11 cellular contexts compared by ENCODE assay signal in genomic region chr10:46525177-46525823, GRCh38. TPM values are rescaled to one million over a fixed set of nuclear protein-coding genes. Genes with fewer than 3 reads are reported as not detected.
DNase-seq lines count a peak whose midpoint lies in the region; ATAC-seq and TF ChIP-seq lines count a peak whose summit lies in the region.
"Had no signal": no experiment of that assay in that cellular context is flagged by ENCODE, and none has a peak within 500 bp of the region (broad histone marks: within the 10 kb centered on the region; RNA-seq: fewer than 3 reads in every experiment).

No MANE protein-coding gene starts in this region.

- intact Hi-C loops in activated CD8-positive, alpha-beta T cell treated with anti-CD3 and anti-CD28 coated beads for 36 hours (cut with micrococcal nuclease), result no loop called here
- intact Hi-C loops in left colon (cut with DNase I, micrococcal nuclease), result no loop called here

- H3K4me1 Mint-ChIP-seq in activated CD8-positive, alpha-beta T cell treated with anti-CD3 and anti-CD28 coated beads for 36 hours (ENCODE audit: low read depth), result no peaks in the 10 kb centered on the region

- H3K9me3 Mint-ChIP-seq in activated CD8-positive, alpha-beta T cell treated with anti-CD3 and anti-CD28 coated beads for 36 hours, result no peaks in the 10 kb centered on the region

- POLR2A ChIA-PET in activated CD8-positive, alpha-beta T cell treated with anti-CD3 and anti-CD28 coated beads for 36 hours (lab: Charles Lee), result no interaction called here

- peak; percentile 27 for ATAC-seq in activated CD8-positive, alpha-beta T cell treated with anti-CD3 and anti-CD28 coated beads for 36 hours
- ATAC-seq in left colon, result no peak
- ATAC-seq in HG03460 (IDR thresholded peaks at IDR 0.05; ENCODE audit: unreplicated experiment), result no peak
- ATAC-seq in GM21717 (IDR thresholded peaks at IDR 0.05; ENCODE audit: unreplicated experiment), result no peak
- ATAC-seq: mucosa of descending colon had no signal

- CTCF ChIA-PET in activated CD8-positive, alpha-beta T cell treated with anti-CD3 and anti-CD28 coated beads for 36 hours (lab: Charles Lee), result no interaction called here

- no peak overlapping the region for H3K4me3 Mint-ChIP-seq in activated CD8-positive, alpha-beta T cell treated with anti-CD3 and anti-CD28 coated beads for 36 hours

- no peaks in the 10 kb centered on the region for H3K36me3 Mint-ChIP-seq in activated CD8-positive, alpha-beta T cell treated with anti-CD3 and anti-CD28 coated beads for 36 hours (ENCODE audit: low read depth)

- H3K4me3 ChIP-seq in AG09309 (ENCODE audit: control insufficient read depth, low read depth, low read length) (no peak overlapping the region), HFF-Myc (replicated peaks; ENCODE audit: low read depth, low read length) (no peak overlapping the region)
- H3K4me3 ChIP-seq: mucosa of descending colon had no signal

- TF ChIP-seq CTCF in AG09309 (IDR thresholded peaks at IDR 0.05; ENCODE audit: control insufficient read depth, insufficient read depth, low read depth, low read length, missing control alignments) (no peak), HFF-Myc (IDR thresholded peaks at IDR 0.05; ENCODE audit: low read depth, low read length, missing control alignments) (no peak)
- TF ChIP-seq CTCF in activated CD8-positive, alpha-beta T cell treated with anti-CD3 and anti-CD28 coated beads for 36 hours (IDR thresholded peaks at IDR 0.05), result no peak

- no peak overlapping the region for H3K27ac Mint-ChIP-seq in activated CD8-positive, alpha-beta T cell treated with anti-CD3 and anti-CD28 coated beads for 36 hours

- no peaks in the 10 kb centered on the region for H3K27me3 Mint-ChIP-seq in activated CD8-positive, alpha-beta T cell treated with anti-CD3 and anti-CD28 coated beads for 36 hours

- peak; percentile 60 for DNase-seq in AG09309 (ENCODE audit: low read depth)
- peak; percentile 32 for DNase-seq in HFF-Myc (ENCODE audit: extremely low read depth, low read depth)
- DNase-seq in activated CD8-positive, alpha-beta T cell treated with anti-CD3 and anti-CD28 coated beads for 36 hours, result peak; percentile 44
- DNase-seq in left colon, result peak; percentile 6 to 13
- DNase-seq in SIG-M5 treated with dmso at 0.1 percent for 504 hours (lab: John Stamatoyannopoulos, UW; ENCODE audit: unreplicated experiment), result no peak
- no peak for DNase-seq in midbrain (lab: John Stamatoyannopoulos, UW)
- DNase-seq: activated CD4-positive, alpha-beta T cell treated with anti-CD3 and anti-CD28 coated beads for 1 hour; NCI-H1105 had no signal

RNA-seq across cellular contexts. Expression of gene GPRIN2, which starts 31.2 kb away (rescaled TPM):
- total RNA-seq in activated CD8-positive, alpha-beta T cell treated with anti-CD3 and anti-CD28 coated beads for 36 hours, result not detected
- 10 to 100 TPM; 35.9 to 56.7 TPM for total RNA-seq in left colon

RNA-seq across cellular contexts. Expression of gene SYT15, which starts 53.6 kb away (rescaled TPM):
- under 1 TPM; 0.59 to 0.98 TPM for total RNA-seq in activated CD8-positive, alpha-beta T cell treated with anti-CD3 and anti-CD28 coated beads for 36 hours
- total RNA-seq in left colon, result 1 to 10 TPM; 1.4 to 2.2 TPM

RNA-seq across cellular contexts. Expression of gene NPY4R, which starts 59.5 kb away (rescaled TPM):
- not detected for total RNA-seq in activated CD8-positive, alpha-beta T cell treated with anti-CD3 and anti-CD28 coated beads for 36 hours
- total RNA-seq in left colon, result 1 to 10 TPM; 3.1 to 9.5 TPM

Comparison
In these comparisons a context has a peak if more than half of its experiments do, and no peak if none do; other contexts are left out.
1. DNase-seq: peak in AG09309 (single experiment), HFF-Myc (single experiment), activated CD8-positive, alpha-beta T cell treated with anti-CD3 and anti-CD28 coated beads for 36 hours (single experiment) and left colon (2 of 2); none in SIG-M5 treated with dmso at 0.1 percent for 504 hours (single experiment) and midbrain (single experiment).
2. RNA of gene GPRIN2, which starts 31.2 kb away (total RNA-seq): 35.9 to 56.7 TPM in left colon; not detected in activated CD8-positive, alpha-beta T cell treated with anti-CD3 and anti-CD28 coated beads for 36 hours; every median in the first group is over 10 times any median in the second.
3. RNA of gene NPY4R, which starts 59.5 kb away (total RNA-seq): 3.1 to 9.5 TPM in left colon; not detected in activated CD8-positive, alpha-beta T cell treated with anti-CD3 and anti-CD28 coated beads for 36 hours; every median in the first group is over 4 times any median in the second.